9 cellular contexts compared by ENCODE assay signal in the genomic region with DNA sequence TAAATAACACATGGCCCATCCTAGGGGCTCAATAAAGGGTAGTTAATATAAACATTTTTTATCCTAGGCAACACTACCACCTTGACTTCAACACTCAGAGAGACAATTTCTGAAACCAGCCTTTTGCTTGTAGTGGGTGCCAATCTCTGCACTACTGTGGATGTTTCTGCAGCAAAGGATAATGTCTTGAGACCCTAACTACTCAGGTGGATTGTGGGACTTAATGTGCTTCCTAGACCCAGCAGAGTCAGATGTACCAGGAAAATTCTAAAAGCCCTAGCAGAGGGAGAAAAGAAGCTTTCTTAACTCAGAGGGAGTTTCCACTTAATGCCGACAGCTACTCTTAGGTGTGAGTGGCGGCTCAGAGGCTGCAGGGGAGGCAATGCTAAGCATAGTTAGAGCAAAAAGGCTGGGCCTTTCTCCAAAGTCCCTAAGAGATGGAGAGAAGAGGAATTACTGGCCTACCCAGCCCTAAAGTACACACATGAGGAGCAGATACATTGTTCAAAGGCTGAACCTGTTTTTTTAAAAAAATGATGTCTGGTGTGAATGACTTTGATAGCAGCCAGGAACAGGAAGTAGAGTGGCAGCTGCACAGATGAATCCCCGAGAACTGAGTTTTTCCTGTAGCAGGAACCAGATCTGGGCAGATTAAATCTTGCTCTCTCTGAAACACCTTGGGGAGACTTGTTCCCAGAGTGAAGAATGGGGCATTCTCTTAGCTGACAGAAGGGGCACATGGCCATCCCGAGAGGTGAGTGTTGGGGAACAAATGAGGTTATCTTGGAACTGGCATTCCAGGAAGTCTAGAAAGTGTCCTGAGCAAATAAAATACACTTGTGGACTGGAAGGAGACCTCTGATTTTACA. TPM values are rescaled to one million over a fixed set of nuclear protein-coding genes. Genes with fewer than 3 reads are reported as not detected.
DNase-seq lines count a peak whose midpoint lies in the region; ATAC-seq and TF ChIP-seq lines count a peak whose summit lies in the region.
"Had no signal": no experiment of that assay in that cellular context is flagged by ENCODE, and none has a peak within 500 bp of the region (broad histone marks: within the 10 kb centered on the region; RNA-seq: fewer than 3 reads in every experiment).

No MANE protein-coding gene starts in this region.

- no peaks in the 10 kb centered on the region for H3K4me1 ChIP-seq in esophagus (ENCODE audit: control insufficient read depth in 2 of 2, insufficient read depth in 2 of 2, low read length in 1 of 2)

- H3K27me3 Mint-ChIP-seq in activated T-cell treated with anti-CD3 and anti-CD28 coated beads, Interleukin-2, amount 50 U/mL, for 24 hours: peaks cover under 1% of the 10 kb centered on the region
- H3K27me3 Mint-ChIP-seq in stimulated activated naive B cell treated with anti-CD40 and anti-IgM and Interleukin-4, amounts not matched to agents 10 μg/mL and 1 μg/mL and 100 μg/mL, for 72 hours: no peaks in the 10 kb centered on the region

- H3K9me3 ChIP-seq in esophagus (ENCODE audit: control insufficient read depth in 2 of 2, insufficient read depth in 1 of 2, low read depth in 1 of 2, low read length in 1 of 2): no peaks in the 10 kb centered on the region

- peak overlapping the region; percentile 66 for H3K4me3 Mint-ChIP-seq in activated T-cell treated with anti-CD3 and anti-CD28 coated beads, Interleukin-2, amount 50 U/mL, for 24 hours
- H3K4me3 Mint-ChIP-seq in stimulated activated naive B cell treated with anti-CD40 and anti-IgM and Interleukin-4, amounts not matched to agents 10 μg/mL and 1 μg/mL and 100 μg/mL, for 72 hours: peak overlapping the region in 1 of 2 donors; percentile 21

- peaks cover 50% of the 10 kb centered on the region for H3K4me1 Mint-ChIP-seq in activated T-cell treated with anti-CD3 and anti-CD28 coated beads, Interleukin-2, amount 50 U/mL, for 24 hours (ENCODE audit: low read depth)
- peaks cover 4 to 11% of the 10 kb centered on the region in 2 donors for H3K4me1 Mint-ChIP-seq in stimulated activated naive B cell treated with anti-CD40 and anti-IgM and Interleukin-4, amounts not matched to agents 10 μg/mL and 1 μg/mL and 100 μg/mL, for 72 hours

- ATAC-seq in stimulated activated naive B cell treated with anti-CD40 and anti-IgM and Interleukin-4, amounts not matched to agents 10 μg/mL and 1 μg/mL and 100 μg/mL, for 72 hours (replicated peaks): peak; percentile 33 to 42
- ATAC-seq in HG03139 (IDR thresholded peaks at IDR 0.05; ENCODE audit: unreplicated experiment): no peak

- TF ChIP-seq POLR2A in erythroblast (IDR thresholded peaks at IDR 0.05; ENCODE audit: low read length): no peak

- H3K27me3 ChIP-seq in esophagus (ENCODE audit: control insufficient read depth in 1 of 2, insufficient read depth in 2 of 2, low read length in 2 of 2): no peaks in the 10 kb centered on the region
- no peaks in the 10 kb centered on the region for H3K27me3 ChIP-seq in brain microvascular endothelial cell (replicated peaks)

- in situ Hi-C loops in brain microvascular endothelial cell (cut with HindIII; ENCODE audit: low pct_ligation_motif_present, low sequenced_read_pairs): no loop called here

- H3K27ac Mint-ChIP-seq in activated T-cell treated with anti-CD3 and anti-CD28 coated beads, Interleukin-2, amount 50 U/mL, for 24 hours: peak overlapping the region; percentile 98
- H3K27ac Mint-ChIP-seq in stimulated activated naive B cell treated with anti-CD40 and anti-IgM and Interleukin-4, amounts not matched to agents 10 μg/mL and 1 μg/mL and 100 μg/mL, for 72 hours: no peak overlapping the region

- TF ChIP-seq CTCF in brain microvascular endothelial cell (IDR thresholded peaks at IDR 0.05; ENCODE audit: low read depth, low read length, missing control alignments): no peak

- no peak for DNase-seq in activated T-cell treated with anti-CD3 and anti-CD28 coated beads, Interleukin-2, amount 50 U/mL, for 24 hours
- DNase-seq in activated T-cell treated with anti-CD3 and anti-CD28 coated beads for 4 hours (no peak), OCI-M1 (lab: John Stamatoyannopoulos, UW) (peak; percentile 27), brain microvascular endothelial cell (no peak), erythroblast (lab: John Stamatoyannopoulos, UW) (no peak)
- no peak for DNase-seq in stimulated activated naive B cell treated with anti-CD40 and anti-IgM and Interleukin-4, amounts not matched to agents 10 μg/mL and 1 μg/mL and 100 μg/mL, for 72 hours
- DNase-seq: C1 segment of cervical spinal cord had no signal

- H3K9me3 Mint-ChIP-seq in activated T-cell treated with anti-CD3 and anti-CD28 coated beads, Interleukin-2, amount 50 U/mL, for 24 hours: peaks cover 8% of the 10 kb centered on the region
- peaks cover 5% of the 10 kb centered on the region in 2 donors for H3K9me3 Mint-ChIP-seq in stimulated activated naive B cell treated with anti-CD40 and anti-IgM and Interleukin-4, amounts not matched to agents 10 μg/mL and 1 μg/mL and 100 μg/mL, for 72 hours

- H3K36me3 ChIP-seq in esophagus (ENCODE audit: control insufficient read depth in 2 of 2, insufficient read depth in 2 of 2, low read length in 1 of 2) (no peaks in the 10 kb centered on the region), brain microvascular endothelial cell (replicated peaks) (no peaks in the 10 kb centered on the region)

- WGBS in esophagus, 2 donors: 34 to 45% methylated on average over 4 of the region's 4 CpGs

- peaks cover 1% of the 10 kb centered on the region for H3K36me3 Mint-ChIP-seq in activated T-cell treated with anti-CD3 and anti-CD28 coated beads, Interleukin-2, amount 50 U/mL, for 24 hours (ENCODE audit: low read depth)
- H3K36me3 Mint-ChIP-seq in stimulated activated naive B cell treated with anti-CD40 and anti-IgM and Interleukin-4, amounts not matched to agents 10 μg/mL and 1 μg/mL and 100 μg/mL, for 72 hours: no peaks in the 10 kb centered on the region

- H3K27ac ChIP-seq in esophagus (ENCODE audit: low read depth in 2 of 2, low read length in 1 of 2): peak overlapping the region; percentile 19 to 58
- no peak overlapping the region for H3K27ac ChIP-seq in brain microvascular endothelial cell

- H3K4me3 ChIP-seq in esophagus (ENCODE audit: low read depth in 1 of 2, low read length in 2 of 2): no peak overlapping the region
- H3K4me3 ChIP-seq in brain microvascular endothelial cell (ENCODE audit: low read depth, low read length): no peak overlapping the region

RNA-seq across cellular contexts. Expression of a gene that starts 33.5 kb away (rescaled TPM):
- polyA plus RNA-seq in esophagus: 10 to 100 TPM; 12.6 to 17.7 TPM
